In the genomic region with DNA sequence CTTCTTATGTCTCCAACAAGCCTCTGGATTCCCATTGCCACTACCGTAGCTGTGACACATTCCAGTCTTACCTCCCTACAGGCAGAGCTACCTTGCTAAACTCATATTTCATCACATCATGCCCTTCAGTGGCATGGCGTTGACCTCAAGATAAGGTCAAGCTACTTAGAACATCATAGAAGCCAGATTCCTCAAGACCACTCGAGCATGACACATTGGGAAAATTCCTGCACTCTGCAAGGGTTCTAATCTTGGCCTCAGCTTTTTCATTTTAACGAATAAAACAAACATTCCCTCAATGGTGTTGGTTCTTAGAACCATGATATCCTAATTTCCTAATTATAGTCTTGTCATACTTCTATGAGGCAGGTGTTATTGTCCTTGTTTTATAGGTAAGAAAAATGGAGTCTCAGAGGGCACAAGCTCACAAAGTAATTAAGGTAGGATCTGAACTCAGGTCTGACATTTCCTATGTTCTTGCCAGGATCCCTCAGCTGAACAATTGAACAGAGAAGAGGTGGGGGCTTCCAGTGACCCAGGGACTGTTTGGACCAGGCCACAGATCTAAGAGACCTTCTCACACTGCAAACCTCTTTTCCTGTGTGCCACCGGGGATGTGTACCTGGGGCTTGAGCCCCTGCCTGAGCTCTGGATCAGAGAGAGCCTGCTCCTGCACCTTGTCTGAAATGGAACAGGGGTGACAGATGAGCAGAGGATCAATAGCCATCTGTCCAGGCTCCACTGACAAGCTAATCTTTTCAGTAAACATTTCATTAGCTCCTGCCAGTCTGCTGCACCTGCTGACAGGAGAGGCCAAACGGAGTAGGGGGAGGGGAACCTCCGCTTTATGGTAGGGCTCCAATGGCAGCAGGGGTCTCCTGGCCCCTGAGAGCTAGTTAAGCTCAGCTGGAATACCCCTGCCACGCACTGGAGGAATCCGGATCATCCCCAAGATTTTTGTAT, we compare ENCODE assay signal across 15 cellular contexts. TPM values are rescaled to one million over a fixed set of nuclear protein-coding genes. Genes with fewer than 3 reads are reported as not detected.
DNase-seq lines count a peak whose midpoint lies in the region; ATAC-seq and TF ChIP-seq lines count a peak whose summit lies in the region.
"Had no signal": no experiment of that assay in that cellular context is flagged by ENCODE, and none has a peak within 500 bp of the region (broad histone marks: within the 10 kb centered on the region; RNA-seq: fewer than 3 reads in every experiment).

No MANE protein-coding gene starts in this region.

- no peak overlapping the region for H3K27ac ChIP-seq in coronary artery
- H3K27ac ChIP-seq: ascending aorta, pancreas had no signal

- no peaks in the 10 kb centered on the region for H3K9me3 Mint-ChIP-seq in endothelial cell (ENCODE audit: unreplicated experiment)
- H3K9me3 Mint-ChIP-seq: stimulated activated effector memory CD8-positive, alpha-beta T cell treated with anti-CD3 and anti-CD28 coated beads, Interleukin-12 subunit alpha, Interleukin-12 subunit beta, amount 100 ng/mL, for 72 hours had no signal

- peak; percentile 79 for DNase-seq in COLO668 (lab: John Stamatoyannopoulos, UW; ENCODE audit: unreplicated experiment)
- DNase-seq in HEK293T (ENCODE audit: extremely low spot score): no peak
- DNase-seq in NCI-H510A (lab: John Stamatoyannopoulos, UW): peak; percentile 80
- DNase-seq in endothelial cell (ENCODE audit: low spot score): no peak
- no peak for DNase-seq in coronary artery (ENCODE audit: low spot score)
- no peak for DNase-seq in activated CD8-positive, alpha-beta memory T cell treated with anti-CD3 and anti-CD28 coated beads for 24 hours
- DNase-seq in MV-4-11 (lab: John Stamatoyannopoulos, UW): no peak
- DNase-seq: activated CD4-positive, CD25-positive, alpha-beta regulatory T cell; head of caudate nucleus; left ventricle myocardium superior; pancreas had no signal

- no peak for ATAC-seq in GM19467 (IDR thresholded peaks at IDR 0.05; ENCODE audit: unreplicated experiment)
- ATAC-seq: left ventricle myocardium superior; SK-N-SH treated with all-trans-retinoic acid at 6 μM for 48 hours; stimulated activated effector memory CD8-positive, alpha-beta T cell treated with anti-CD3 and anti-CD28 coated beads, Interleukin-12 subunit alpha, Interleukin-12 subunit beta, amount 100 ng/mL, for 72 hours had no signal

- CTCF ChIA-PET in HEK293T (lab: Yijun Ruan, JAX): interaction anchor here (1.0 to 1.3 kb wide), 3 partner anchors 9 to 59 kb away, joined by 3 to 4 read pairs (median 3); no protein-coding TSS in a partner anchor

- peaks cover 4% of the 10 kb centered on the region for H3K36me3 Mint-ChIP-seq in endothelial cell (ENCODE audit: low read depth, unreplicated experiment)
- H3K36me3 Mint-ChIP-seq: stimulated activated effector memory CD8-positive, alpha-beta T cell treated with anti-CD3 and anti-CD28 coated beads, Interleukin-12 subunit alpha, Interleukin-12 subunit beta, amount 100 ng/mL, for 72 hours had no signal

- no peaks in the 10 kb centered on the region for H3K4me1 Mint-ChIP-seq in endothelial cell (ENCODE audit: unreplicated experiment)

- no peak overlapping the region for H3K4me3 ChIP-seq in coronary artery
- H3K4me3 ChIP-seq: ascending aorta, pancreas had no signal

- H3K4me3 Mint-ChIP-seq in endothelial cell (ENCODE audit: unreplicated experiment): peak overlapping the region; percentile 14
- H3K4me3 Mint-ChIP-seq: stimulated activated effector memory CD8-positive, alpha-beta T cell treated with anti-CD3 and anti-CD28 coated beads, Interleukin-12 subunit alpha, Interleukin-12 subunit beta, amount 100 ng/mL, for 72 hours had no signal

- peaks cover 8% of the 10 kb centered on the region for H3K27me3 Mint-ChIP-seq in endothelial cell (ENCODE audit: unreplicated experiment)

- H3K27ac Mint-ChIP-seq in endothelial cell (ENCODE audit: unreplicated experiment): peak overlapping the region; percentile 20
- H3K27ac Mint-ChIP-seq: stimulated activated effector memory CD8-positive, alpha-beta T cell treated with anti-CD3 and anti-CD28 coated beads, Interleukin-12 subunit alpha, Interleukin-12 subunit beta, amount 100 ng/mL, for 72 hours had no signal

- no peak for TF ChIP-seq CTCF in endothelial cell (IDR thresholded peaks at IDR 0.05; ENCODE audit: unreplicated experiment)
- no peak for TF ChIP-seq CTCF in coronary artery (IDR thresholded peaks at IDR 0.05)

- POLR2A ChIA-PET in HEK293T (lab: Yijun Ruan, JAX): interaction anchor here (0.6 to 0.8 kb wide), 3 partner anchors 50 to 579 kb away, joined by 3 read pairs; a partner anchor contains a TSS

TF ChIP-seq in HEK293T, 16 proteins besides CTCF, POLR2A, EP300 and RAD21:
- TF ChIP-seq BHLHE40 (IDR thresholded peaks at IDR 0.05; ENCODE audit: borderline replicate concordance): no peak
- TF ChIP-seq, protein P1, sequence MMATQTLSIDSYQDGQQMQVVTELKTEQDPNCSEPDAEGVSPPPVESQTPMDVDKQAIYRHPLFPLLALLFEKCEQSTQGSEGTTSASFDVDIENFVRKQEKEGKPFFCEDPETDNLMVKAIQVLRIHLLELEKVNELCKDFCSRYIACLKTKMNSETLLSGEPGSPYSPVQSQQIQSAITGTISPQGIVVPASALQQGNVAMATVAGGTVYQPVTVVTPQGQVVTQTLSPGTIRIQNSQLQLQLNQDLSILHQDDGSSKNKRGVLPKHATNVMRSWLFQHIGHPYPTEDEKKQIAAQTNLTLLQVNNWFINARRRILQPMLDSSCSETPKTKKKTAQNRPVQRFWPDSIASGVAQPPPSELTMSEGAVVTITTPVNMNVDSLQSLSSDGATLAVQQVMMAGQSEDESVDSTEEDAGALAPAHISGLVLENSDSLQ (IDR thresholded peaks at IDR 0.05): peak; percentile 65

RNA-seq across cellular contexts. Expression of a gene that starts 49.3 kb away (rescaled TPM):
- 28.9 TPM for total RNA-seq in endothelial cell (ENCODE audit: unreplicated experiment)

RNA-seq across cellular contexts. Expression of a gene that starts 49.7 kb away (rescaled TPM):
- total RNA-seq in endothelial cell (ENCODE audit: unreplicated experiment): 203 TPM

Comparison
In these comparisons a context has a peak if more than half of its experiments do, and no peak if none do; other contexts are left out.
1. DNase-seq: peak in COLO668 (single experiment) and NCI-H510A (single experiment); none in HEK293T (single experiment), endothelial cell (single experiment), coronary artery (single experiment), activated CD8-positive, alpha-beta memory T cell treated with anti-CD3 and anti-CD28 coated beads for 24 hours (single experiment) and MV-4-11 (single experiment).